1 cellular context compared by ENCODE assay signal in the genomic region with DNA sequence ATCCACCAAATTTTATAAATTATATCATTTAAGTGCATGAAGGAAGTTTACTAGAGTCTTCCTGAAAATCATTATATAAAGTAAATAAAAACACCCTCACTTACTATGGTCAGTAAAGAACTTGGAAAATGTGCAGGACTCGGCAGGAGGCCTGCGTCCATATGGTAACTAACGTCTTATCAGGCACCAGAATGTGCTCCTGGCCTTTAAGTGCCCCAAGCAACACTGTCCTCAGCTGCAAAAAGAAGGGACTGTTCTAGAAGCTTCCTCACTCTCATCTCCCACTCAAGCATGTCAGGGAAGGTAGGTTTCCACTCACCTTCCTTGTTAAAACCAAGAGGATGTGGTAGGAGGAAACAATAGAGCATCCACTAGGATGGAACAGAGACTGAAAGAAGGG.
TF ChIP-seq lines count a peak whose summit lies in the region.

No MANE protein-coding gene starts in this region.

TF ChIP-seq in WTC11, 78 proteins besides CTCF, POLR2A, EP300 and RAD21 (continued from another document):
- TF ChIP-seq, protein P1, sequence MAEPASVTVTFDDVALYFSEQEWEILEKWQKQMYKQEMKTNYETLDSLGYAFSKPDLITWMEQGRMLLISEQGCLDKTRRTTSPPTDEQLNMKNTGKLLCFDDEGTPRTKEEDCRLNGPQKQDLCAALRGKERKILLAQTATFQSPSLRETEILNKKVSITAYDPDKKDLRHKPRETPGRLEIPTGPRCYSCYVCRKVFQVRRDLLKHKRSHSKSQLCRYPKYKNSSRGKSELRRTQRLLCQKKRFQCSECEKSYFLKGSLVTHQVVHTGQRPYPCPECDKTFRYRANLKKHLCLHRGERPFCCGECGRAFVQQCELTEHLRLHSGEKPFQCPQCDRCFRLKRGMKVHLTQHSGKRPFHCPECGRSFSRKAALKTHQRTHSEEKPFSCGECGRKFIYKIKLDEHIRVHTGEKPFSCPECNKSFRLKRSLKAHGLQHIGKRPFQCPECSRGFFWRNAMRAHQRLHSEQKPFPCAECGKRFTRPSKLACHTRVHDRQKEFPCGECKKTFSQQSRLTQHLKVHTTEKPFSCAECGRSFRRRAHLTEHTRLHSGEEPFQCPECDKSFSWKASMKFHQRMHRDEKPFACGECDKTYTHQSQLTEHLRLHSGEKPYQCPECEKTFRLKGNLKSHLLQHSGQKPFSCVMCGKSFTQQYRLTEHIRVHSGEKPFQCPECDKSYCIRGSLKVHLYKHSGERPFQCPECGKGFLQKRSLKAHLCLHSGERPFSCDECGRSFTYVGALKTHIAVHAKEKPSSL (CRISPR knock-in tag; conservative IDR thresholded peaks at IDR 0.05) = no peak
- TF ChIP-seq NFE2L1 (CRISPR knock-in tag; IDR thresholded peaks at IDR 0.05) = no peak
- no peak for TF ChIP-seq KAT7 (CRISPR knock-in tag; IDR thresholded peaks at IDR 0.05; ENCODE audit: borderline replicate concordance)
- TF ChIP-seq, protein P2, sequence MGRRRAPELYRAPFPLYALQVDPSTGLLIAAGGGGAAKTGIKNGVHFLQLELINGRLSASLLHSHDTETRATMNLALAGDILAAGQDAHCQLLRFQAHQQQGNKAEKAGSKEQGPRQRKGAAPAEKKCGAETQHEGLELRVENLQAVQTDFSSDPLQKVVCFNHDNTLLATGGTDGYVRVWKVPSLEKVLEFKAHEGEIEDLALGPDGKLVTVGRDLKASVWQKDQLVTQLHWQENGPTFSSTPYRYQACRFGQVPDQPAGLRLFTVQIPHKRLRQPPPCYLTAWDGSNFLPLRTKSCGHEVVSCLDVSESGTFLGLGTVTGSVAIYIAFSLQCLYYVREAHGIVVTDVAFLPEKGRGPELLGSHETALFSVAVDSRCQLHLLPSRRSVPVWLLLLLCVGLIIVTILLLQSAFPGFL (CRISPR knock-in tag; IDR thresholded peaks at IDR 0.05; ENCODE audit: borderline replicate concordance) = no peak
- TF ChIP-seq RORB (CRISPR knock-in tag; IDR thresholded peaks at IDR 0.05) = no peak
- no peak for TF ChIP-seq JUN (CRISPR knock-in tag; IDR thresholded peaks at IDR 0.05)
- TF ChIP-seq GABPB1 (CRISPR knock-in tag; IDR thresholded peaks at IDR 0.05) = no peak
- no peak for TF ChIP-seq MYBL2 (CRISPR knock-in tag; IDR thresholded peaks at IDR 0.05)
- TF ChIP-seq, protein P3, sequence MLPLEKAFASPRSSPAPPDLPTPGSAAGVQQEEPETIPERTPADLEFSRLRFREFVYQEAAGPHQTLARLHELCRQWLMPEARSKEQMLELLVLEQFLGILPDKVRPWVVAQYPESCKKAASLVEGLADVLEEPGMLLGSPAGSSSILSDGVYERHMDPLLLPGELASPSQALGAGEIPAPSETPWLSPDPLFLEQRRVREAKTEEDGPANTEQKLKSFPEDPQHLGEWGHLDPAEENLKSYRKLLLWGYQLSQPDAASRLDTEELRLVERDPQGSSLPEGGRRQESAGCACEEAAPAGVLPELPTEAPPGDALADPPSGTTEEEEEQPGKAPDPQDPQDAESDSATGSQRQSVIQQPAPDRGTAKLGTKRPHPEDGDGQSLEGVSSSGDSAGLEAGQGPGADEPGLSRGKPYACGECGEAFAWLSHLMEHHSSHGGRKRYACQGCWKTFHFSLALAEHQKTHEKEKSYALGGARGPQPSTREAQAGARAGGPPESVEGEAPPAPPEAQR (CRISPR knock-in tag; IDR thresholded peaks at IDR 0.05) = no peak
- TF ChIP-seq, protein P4, sequence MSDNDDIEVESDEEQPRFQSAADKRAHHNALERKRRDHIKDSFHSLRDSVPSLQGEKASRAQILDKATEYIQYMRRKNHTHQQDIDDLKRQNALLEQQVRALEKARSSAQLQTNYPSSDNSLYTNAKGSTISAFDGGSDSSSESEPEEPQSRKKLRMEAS (CRISPR knock-in tag; IDR thresholded peaks at IDR 0.05) = no peak
- TF ChIP-seq SMAD4 (CRISPR knock-in tag; IDR thresholded peaks at IDR 0.05) = no peak
- TF ChIP-seq JAZF1 (CRISPR knock-in tag; IDR thresholded peaks at IDR 0.05) = no peak
